ENCODE assay signal across 1 cellular context in genomic region chr9:111458139-111459009, GRCh38.
TF ChIP-seq lines count a peak whose summit lies in the region.

No MANE protein-coding gene starts in this region.

TF ChIP-seq in GM23338, 12 proteins besides CTCF, POLR2A, EP300 and RAD21 (continued from another document):
- TF ChIP-seq ZNF462 (CRISPR knock-in tag; IDR thresholded peaks at IDR 0.05) = no peak
- no peak for TF ChIP-seq EZH2 (IDR thresholded peaks at IDR 0.05; ENCODE audit: low read depth, unreplicated experiment)
- TF ChIP-seq NANOG (IDR thresholded peaks at IDR 0.05; ENCODE audit: borderline replicate concordance) = no peak
- no peak for TF ChIP-seq ETS1 (IDR thresholded peaks at IDR 0.05)
- TF ChIP-seq REST (IDR thresholded peaks at IDR 0.05; ENCODE audit: unreplicated experiment) = no peak
- no peak for TF ChIP-seq ZNF331 (CRISPR knock-in tag; IDR thresholded peaks at IDR 0.05; ENCODE audit: low read depth)
